1 cellular context compared by ENCODE assay signal in the genomic region with DNA sequence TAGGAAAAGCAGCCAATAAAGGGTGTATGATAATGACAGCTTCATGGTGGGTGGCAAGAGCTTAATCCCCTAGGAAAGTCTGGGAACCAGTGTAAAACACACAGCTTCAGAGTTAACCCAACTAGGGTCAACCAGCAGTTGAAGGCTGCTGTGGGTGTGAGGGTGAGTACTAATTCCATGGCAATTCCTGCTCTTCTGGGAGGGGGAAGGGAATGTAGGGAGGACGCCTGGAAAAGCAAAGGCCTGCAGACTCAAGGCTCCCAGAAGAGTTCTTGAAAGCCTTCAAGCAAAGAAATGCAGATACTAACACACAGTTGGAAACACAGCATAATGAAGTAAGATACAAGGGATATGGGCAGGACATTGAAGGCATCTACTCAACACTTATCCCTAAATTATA.
A peak's percentile ranks its signal among the peaks of the same experiment; 100 is the strongest.
TF ChIP-seq lines count a peak whose summit lies in the region.

No MANE protein-coding gene starts in this region.

TF ChIP-seq in H1, 55 proteins besides CTCF, POLR2A, EP300 and RAD21:
- no peak for TF ChIP-seq MAFK (IDR thresholded peaks at IDR 0.05; ENCODE audit: low read depth, low read length)
- TF ChIP-seq KDM5A (IDR thresholded peaks at IDR 0.05; ENCODE audit: low read length) = no peak
- peak; percentile 4; the same call in 1 of the 2 replicates for TF ChIP-seq TEAD4 (IDR thresholded peaks at IDR 0.05; ENCODE audit: low read depth, low read length)
- TF ChIP-seq EGR1 (IDR thresholded peaks at IDR 0.05; ENCODE audit: borderline replicate concordance, low read depth, low read length) = 0 out of 2 replicates have a peak, but pooled peaks have one; percentile 24
